In the genomic region with DNA sequence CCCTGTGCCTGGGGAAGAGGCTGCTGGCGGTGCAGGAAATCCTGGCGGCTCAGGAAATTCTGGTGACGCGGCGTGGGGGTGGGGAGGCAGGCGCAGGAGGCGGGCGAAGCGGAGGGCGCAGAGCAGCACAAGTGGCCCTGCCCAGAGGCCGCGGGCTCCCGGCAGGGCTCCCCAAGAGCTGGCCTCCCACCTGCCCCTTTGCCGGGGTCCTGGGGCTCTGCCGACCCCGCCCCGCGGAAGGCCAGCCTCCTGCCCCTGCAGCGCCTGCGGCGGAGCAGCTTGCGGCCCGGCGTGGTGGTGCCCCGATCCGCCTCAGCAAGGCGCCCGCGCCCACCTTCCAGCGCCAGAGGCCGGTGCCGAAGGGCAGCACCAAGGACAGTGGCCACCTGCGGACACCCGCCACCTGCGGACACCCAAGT, we compare ENCODE assay signal across 30 cellular contexts.
"Had no signal": no experiment of that assay in that cellular context is flagged by ENCODE, and none has a peak within 500 bp of the region (broad histone marks: within the 10 kb centered on the region; RNA-seq: fewer than 3 reads in every experiment).

No MANE protein-coding gene starts in this region.

- H3K4me1 ChIP-seq: gastrocnemius medialis, heart right ventricle, left lung, parathyroid adenoma, right lobe of liver, tibial nerve, upper lobe of left lung, uterus had no signal

- H2AFZ ChIP-seq: parathyroid adenoma had no signal

- H3K27me3 ChIP-seq: dorsolateral prefrontal cortex, gastrocnemius medialis, left lung, neutrophil, right lobe of liver, tibial nerve, upper lobe of left lung, uterus had no signal

- H3K9me3 ChIP-seq: gastrocnemius medialis, neutrophil, right lobe of liver, thoracic aorta, uterus had no signal

- H3K4me2 ChIP-seq: smooth muscle cell had no signal

- ATAC-seq: esophagus mucosa; gastrocnemius medialis; heart right ventricle; left cardiac atrium; left lung; mucosa of descending colon; natural killer cell treated with Interleukin-12 subunit alpha and Interleukin-12 subunit beta and Interleukin-15 and Interleukin-18, amount 100 ng/mL, for 72 hours; right lobe of liver; stimulated activated memory B cell treated with anti-CD40 and anti-IgM and Interleukin-4, amounts not matched to agents 10 μg/mL and 1 μg/mL and 100 μg/mL, for 72 hours; stimulated activated naive CD8-positive, alpha-beta T cell treated with anti-CD3 and anti-CD28 coated beads, Interleukin-15, Interleukin-2, amounts not matched to agents 100 U/mL and 50 U/mL, for 24 hours had no signal

- H3K9ac ChIP-seq: parathyroid adenoma had no signal

- H3K27ac Mint-ChIP-seq: endodermal cell; mesothelial cell of epicardium; naive B cell; natural killer cell treated with Interleukin-12 subunit alpha and Interleukin-12 subunit beta and Interleukin-15 and Interleukin-18, amount 100 ng/mL, for 72 hours; progenitor cell of endocrine pancreas; stimulated activated memory B cell treated with anti-CD40 and anti-IgM and Interleukin-4, amounts not matched to agents 10 μg/mL and 1 μg/mL and 100 μg/mL, for 72 hours had no signal

- H3K36me3 ChIP-seq: gastrocnemius medialis, heart right ventricle, left lung, neutrophil, right lobe of liver, thoracic aorta, tibial nerve, upper lobe of left lung, uterus had no signal

- H3K79me2 ChIP-seq: parathyroid adenoma had no signal

- H3K4me1 Mint-ChIP-seq: endodermal cell; mesothelial cell of epicardium; naive B cell; neural crest cell; stimulated activated memory B cell treated with anti-CD40 and anti-IgM and Interleukin-4, amounts not matched to agents 10 μg/mL and 1 μg/mL and 100 μg/mL, for 72 hours had no signal

- H3K27me3 Mint-ChIP-seq: naive B cell; natural killer cell treated with Interleukin-12 subunit alpha and Interleukin-12 subunit beta and Interleukin-15 and Interleukin-18, amount 100 ng/mL, for 72 hours; progenitor cell of endocrine pancreas; stimulated activated memory B cell treated with anti-CD40 and anti-IgM and Interleukin-4, amounts not matched to agents 10 μg/mL and 1 μg/mL and 100 μg/mL, for 72 hours had no signal

- H3K4me3 ChIP-seq: gastrocnemius medialis, heart right ventricle, left lung, mucosa of descending colon, right lobe of liver, smooth muscle cell, thoracic aorta, tibial nerve, upper lobe of left lung, uterus had no signal

- H3K36me3 Mint-ChIP-seq: naive B cell; stimulated activated memory B cell treated with anti-CD40 and anti-IgM and Interleukin-4, amounts not matched to agents 10 μg/mL and 1 μg/mL and 100 μg/mL, for 72 hours had no signal

- H3K4me3 Mint-ChIP-seq: endodermal cell; mesothelial cell of epicardium; naive B cell; natural killer cell treated with Interleukin-12 subunit alpha and Interleukin-12 subunit beta and Interleukin-15 and Interleukin-18, amount 100 ng/mL, for 72 hours; neural crest cell; stimulated activated memory B cell treated with anti-CD40 and anti-IgM and Interleukin-4, amounts not matched to agents 10 μg/mL and 1 μg/mL and 100 μg/mL, for 72 hours had no signal

- H3K27ac ChIP-seq: dorsolateral prefrontal cortex, epithelial cell of prostate, gastrocnemius medialis, heart right ventricle, left lung, neutrophil, parathyroid adenoma, right lobe of liver, thoracic aorta, tibial nerve, upper lobe of left lung, uterus had no signal

- DNase-seq: effector CD8-positive, alpha-beta T cell; endodermal cell; foreskin fibroblast; gastrocnemius medialis; heart right ventricle; hippocampal formation; left cardiac atrium; mesenchymal stem cell; mucosa of descending colon; naive B cell; right lobe of liver; stimulated activated CD4-positive, alpha-beta T cell treated with anti-CD3 and anti-CD28 coated beads, Interleukin-4, amount 100 ng/mL, for 4 hours; stimulated activated naive CD8-positive, alpha-beta T cell treated with anti-CD3 and anti-CD28 coated beads, Interleukin-15, Interleukin-2, amounts not matched to agents 100 U/mL and 50 U/mL, for 24 hours; substantia nigra; uterus had no signal
